Comparison of ENCODE assay signal across 2 cellular contexts in the genomic region with DNA sequence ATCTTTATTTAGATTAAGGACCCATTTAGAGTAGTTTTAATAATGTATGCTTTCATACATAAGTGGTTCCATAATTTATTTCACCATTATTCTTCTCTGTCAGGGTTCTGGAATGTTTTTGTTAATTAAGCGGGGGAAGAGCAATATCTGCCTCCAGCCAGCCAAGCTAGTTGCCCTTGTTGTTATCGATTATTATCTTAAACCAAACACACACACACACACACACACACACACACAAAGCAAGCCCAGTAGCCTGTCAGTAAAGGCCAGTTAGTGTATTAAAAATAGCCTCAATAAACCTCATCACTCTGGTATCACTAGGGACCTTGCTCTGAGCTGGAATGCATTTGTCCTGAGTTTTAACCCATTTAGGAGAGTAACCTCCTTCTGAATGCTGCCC.
TF ChIP-seq lines count a peak whose summit lies in the region.

No MANE protein-coding gene starts in this region.

TF ChIP-seq in GM23338, 12 proteins besides CTCF, POLR2A, EP300 and RAD21 (continued from another document):
- TF ChIP-seq, protein P1, sequence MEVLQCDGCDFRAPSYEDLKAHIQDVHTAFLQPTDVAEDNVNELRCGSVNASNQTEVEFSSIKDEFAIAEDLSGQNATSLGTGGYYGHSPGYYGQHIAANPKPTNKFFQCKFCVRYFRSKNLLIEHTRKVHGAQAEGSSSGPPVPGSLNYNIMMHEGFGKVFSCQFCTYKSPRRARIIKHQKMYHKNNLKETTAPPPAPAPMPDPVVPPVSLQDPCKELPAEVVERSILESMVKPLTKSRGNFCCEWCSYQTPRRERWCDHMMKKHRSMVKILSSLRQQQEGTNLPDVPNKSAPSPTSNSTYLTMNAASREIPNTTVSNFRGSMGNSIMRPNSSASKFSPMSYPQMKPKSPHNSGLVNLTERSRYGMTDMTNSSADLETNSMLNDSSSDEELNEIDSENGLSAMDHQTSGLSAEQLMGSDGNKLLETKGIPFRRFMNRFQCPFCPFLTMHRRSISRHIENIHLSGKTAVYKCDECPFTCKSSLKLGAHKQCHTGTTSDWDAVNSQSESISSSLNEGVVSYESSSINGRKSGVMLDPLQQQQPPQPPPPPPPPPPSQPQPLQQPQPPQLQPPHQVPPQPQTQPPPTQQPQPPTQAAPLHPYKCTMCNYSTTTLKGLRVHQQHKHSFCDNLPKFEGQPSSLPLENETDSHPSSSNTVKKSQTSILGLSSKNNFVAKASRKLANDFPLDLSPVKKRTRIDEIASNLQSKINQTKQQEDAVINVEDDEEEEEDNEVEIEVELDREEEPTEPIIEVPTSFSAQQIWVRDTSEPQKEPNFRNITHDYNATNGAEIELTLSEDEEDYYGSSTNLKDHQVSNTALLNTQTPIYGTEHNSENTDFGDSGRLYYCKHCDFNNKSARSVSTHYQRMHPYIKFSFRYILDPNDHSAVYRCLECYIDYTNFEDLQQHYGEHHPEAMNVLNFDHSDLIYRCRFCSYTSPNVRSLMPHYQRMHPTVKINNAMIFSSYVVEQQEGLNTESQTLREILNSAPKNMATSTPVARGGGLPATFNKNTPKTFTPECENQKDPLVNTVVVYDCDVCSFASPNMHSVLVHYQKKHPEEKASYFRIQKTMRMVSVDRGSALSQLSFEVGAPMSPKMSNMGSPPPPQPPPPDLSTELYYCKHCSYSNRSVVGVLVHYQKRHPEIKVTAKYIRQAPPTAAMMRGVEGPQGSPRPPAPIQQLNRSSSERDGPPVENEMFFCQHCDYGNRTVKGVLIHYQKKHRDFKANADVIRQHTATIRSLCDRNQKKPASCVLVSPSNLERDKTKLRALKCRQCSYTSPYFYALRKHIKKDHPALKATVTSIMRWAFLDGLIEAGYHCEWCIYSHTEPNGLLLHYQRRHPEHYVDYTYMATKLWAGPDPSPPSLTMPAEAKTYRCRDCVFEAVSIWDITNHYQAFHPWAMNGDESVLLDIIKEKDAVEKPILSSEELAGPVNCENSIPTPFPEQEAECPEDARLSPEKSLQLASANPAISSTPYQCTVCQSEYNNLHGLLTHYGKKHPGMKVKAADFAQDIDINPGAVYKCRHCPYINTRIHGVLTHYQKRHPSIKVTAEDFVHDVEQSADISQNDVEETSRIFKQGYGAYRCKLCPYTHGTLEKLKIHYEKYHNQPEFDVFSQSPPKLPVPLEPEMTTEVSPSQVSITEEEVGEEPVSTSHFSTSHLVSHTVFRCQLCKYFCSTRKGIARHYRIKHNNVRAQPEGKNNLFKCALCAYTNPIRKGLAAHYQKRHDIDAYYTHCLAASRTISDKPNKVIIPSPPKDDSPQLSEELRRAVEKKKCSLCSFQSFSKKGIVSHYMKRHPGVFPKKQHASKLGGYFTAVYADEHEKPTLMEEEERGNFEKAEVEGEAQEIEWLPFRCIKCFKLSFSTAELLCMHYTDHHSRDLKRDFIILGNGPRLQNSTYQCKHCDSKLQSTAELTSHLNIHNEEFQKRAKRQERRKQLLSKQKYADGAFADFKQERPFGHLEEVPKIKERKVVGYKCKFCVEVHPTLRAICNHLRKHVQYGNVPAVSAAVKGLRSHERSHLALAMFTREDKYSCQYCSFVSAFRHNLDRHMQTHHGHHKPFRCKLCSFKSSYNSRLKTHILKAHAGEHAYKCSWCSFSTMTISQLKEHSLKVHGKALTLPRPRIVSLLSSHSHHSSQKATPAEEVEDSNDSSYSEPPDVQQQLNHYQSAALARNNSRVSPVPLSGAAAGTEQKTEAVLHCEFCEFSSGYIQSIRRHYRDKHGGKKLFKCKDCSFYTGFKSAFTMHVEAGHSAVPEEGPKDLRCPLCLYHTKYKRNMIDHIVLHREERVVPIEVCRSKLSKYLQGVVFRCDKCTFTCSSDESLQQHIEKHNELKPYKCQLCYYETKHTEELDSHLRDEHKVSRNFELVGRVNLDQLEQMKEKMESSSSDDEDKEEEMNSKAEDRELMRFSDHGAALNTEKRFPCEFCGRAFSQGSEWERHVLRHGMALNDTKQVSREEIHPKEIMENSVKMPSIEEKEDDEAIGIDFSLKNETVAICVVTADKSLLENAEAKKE (CRISPR knock-in tag; IDR thresholded peaks at IDR 0.05) = no peak
- TF ChIP-seq, protein P2, sequence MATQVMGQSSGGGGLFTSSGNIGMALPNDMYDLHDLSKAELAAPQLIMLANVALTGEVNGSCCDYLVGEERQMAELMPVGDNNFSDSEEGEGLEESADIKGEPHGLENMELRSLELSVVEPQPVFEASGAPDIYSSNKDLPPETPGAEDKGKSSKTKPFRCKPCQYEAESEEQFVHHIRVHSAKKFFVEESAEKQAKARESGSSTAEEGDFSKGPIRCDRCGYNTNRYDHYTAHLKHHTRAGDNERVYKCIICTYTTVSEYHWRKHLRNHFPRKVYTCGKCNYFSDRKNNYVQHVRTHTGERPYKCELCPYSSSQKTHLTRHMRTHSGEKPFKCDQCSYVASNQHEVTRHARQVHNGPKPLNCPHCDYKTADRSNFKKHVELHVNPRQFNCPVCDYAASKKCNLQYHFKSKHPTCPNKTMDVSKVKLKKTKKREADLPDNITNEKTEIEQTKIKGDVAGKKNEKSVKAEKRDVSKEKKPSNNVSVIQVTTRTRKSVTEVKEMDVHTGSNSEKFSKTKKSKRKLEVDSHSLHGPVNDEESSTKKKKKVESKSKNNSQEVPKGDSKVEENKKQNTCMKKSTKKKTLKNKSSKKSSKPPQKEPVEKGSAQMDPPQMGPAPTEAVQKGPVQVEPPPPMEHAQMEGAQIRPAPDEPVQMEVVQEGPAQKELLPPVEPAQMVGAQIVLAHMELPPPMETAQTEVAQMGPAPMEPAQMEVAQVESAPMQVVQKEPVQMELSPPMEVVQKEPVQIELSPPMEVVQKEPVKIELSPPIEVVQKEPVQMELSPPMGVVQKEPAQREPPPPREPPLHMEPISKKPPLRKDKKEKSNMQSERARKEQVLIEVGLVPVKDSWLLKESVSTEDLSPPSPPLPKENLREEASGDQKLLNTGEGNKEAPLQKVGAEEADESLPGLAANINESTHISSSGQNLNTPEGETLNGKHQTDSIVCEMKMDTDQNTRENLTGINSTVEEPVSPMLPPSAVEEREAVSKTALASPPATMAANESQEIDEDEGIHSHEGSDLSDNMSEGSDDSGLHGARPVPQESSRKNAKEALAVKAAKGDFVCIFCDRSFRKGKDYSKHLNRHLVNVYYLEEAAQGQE (IDR thresholded peaks at IDR 0.05; ENCODE audit: unreplicated experiment) = no peak
- no peak for TF ChIP-seq EZH2 (IDR thresholded peaks at IDR 0.05; ENCODE audit: low read depth, unreplicated experiment)
- no peak for TF ChIP-seq POLR2AphosphoS5 (IDR thresholded peaks at IDR 0.05; ENCODE audit: low read depth)
- no peak for TF ChIP-seq EZH2phosphoT487 (IDR thresholded peaks at IDR 0.05; ENCODE audit: unreplicated experiment)

TF ChIP-seq in K562, 482 proteins besides CTCF, POLR2A, EP300 and RAD21 (continued from another document):
- TF ChIP-seq, protein P3, sequence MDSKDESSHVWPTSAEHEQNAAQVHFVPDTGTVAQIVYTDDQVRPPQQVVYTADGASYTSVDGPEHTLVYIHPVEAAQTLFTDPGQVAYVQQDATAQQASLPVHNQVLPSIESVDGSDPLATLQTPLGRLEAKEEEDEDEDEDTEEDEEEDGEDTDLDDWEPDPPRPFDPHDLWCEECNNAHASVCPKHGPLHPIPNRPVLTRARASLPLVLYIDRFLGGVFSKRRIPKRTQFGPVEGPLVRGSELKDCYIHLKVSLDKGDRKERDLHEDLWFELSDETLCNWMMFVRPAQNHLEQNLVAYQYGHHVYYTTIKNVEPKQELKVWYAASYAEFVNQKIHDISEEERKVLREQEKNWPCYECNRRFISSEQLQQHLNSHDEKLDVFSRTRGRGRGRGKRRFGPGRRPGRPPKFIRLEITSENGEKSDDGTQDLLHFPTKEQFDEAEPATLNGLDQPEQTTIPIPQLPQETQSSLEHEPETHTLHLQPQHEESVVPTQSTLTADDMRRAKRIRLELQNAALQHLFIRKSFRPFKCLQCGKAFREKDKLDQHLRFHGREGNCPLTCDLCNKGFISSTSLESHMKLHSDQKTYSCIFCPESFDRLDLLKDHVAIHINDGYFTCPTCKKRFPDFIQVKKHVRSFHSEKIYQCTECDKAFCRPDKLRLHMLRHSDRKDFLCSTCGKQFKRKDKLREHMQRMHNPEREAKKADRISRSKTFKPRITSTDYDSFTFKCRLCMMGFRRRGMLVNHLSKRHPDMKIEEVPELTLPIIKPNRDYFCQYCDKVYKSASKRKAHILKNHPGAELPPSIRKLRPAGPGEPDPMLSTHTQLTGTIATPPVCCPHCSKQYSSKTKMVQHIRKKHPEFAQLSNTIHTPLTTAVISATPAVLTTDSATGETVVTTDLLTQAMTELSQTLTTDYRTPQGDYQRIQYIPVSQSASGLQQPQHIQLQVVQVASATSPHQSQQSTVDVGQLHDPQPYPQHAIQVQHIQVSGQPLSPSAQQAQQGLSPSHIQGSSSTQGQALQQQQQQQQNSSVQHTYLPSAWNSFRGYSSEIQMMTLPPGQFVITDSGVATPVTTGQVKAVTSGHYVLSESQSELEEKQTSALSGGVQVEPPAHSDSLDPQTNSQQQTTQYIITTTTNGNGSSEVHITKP (IDR thresholded peaks at IDR 0.05; ENCODE audit: partially characterized antibody) = no peak
TF ChIP-seq in K562: peak in this region for 3.
